Comparison of ENCODE assay signal across 8 cellular contexts in the genomic region with DNA sequence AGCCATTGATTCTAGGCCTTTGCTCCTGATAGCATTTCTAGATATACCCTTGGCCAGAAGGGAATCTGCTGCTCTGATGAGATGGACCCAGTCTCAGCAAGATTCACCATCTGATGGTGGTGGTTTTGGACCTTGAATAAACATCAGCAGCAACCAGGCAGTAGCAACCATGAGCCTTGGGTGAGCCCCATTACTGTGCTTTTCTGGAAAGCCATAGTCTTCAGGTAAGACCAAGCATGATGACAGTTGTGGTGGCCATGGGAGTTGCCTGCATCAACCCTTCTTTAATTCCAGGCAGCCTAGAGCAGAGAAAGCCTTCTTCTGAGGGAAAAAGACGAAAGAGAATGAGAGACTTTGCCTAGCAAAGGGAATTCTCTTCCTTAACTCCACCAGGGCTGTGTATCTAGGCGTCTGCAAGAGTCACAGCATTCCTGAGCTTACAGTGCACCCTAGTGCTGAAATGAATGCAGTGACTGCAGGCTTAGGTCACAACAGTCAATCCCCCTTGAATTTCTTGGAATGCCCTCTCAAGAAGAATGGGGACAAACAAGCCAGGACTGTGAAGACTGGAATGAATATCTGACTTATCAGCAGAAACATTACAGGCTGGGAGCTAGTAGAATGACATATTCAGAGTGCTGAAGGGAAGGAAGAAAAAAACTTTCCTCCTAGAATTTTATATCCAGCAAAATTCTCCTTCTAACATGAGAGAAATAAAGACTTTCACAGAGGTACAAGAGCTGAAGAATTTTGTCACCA.
DNase-seq lines count a peak whose midpoint lies in the region; ATAC-seq, FAIRE-seq and TF ChIP-seq lines count a peak whose summit lies in the region.

No MANE protein-coding gene starts in this region.

- no peak for FAIRE-seq in RCC 7860 (lab: Jason Lieb, UNC)

- no peaks in the 10 kb centered on the region for H3K9me3 Mint-ChIP-seq in glutamatergic neuron (ENCODE audit: unreplicated experiment)

- no peak overlapping the region for H3K27ac Mint-ChIP-seq in glutamatergic neuron (ENCODE audit: unreplicated experiment)

- H3K27ac ChIP-seq in dorsolateral prefrontal cortex = no peak overlapping the region

- no peaks in the 10 kb centered on the region for H3K4me1 Mint-ChIP-seq in glutamatergic neuron (ENCODE audit: low read depth, unreplicated experiment)

- intact Hi-C loops in dorsolateral prefrontal cortex (cut with DNase I) = no loop called here

- peak; percentile 81 for ATAC-seq in HG03342 (IDR thresholded peaks at IDR 0.05; ENCODE audit: unreplicated experiment)
- ATAC-seq in HG02938 (IDR thresholded peaks at IDR 0.05; ENCODE audit: unreplicated experiment) = no peak

- H3K4me3 ChIP-seq in dorsolateral prefrontal cortex = no peak overlapping the region

- no peaks in the 10 kb centered on the region for H3K27me3 Mint-ChIP-seq in glutamatergic neuron (ENCODE audit: unreplicated experiment)

- TF ChIP-seq CTCF in glutamatergic neuron (IDR thresholded peaks at IDR 0.05; ENCODE audit: partially characterized antibody, unreplicated experiment) (peak; percentile 29), dorsolateral prefrontal cortex (IDR thresholded peaks at IDR 0.05 in 54 of 56, conservative IDR thresholded peaks at IDR 0.05 in 2 of 56; ENCODE audit: low read depth in 1 of 56, partially characterized antibody in 56 of 56) (peak in 16 of 56 donors; percentile 6 to 30 (median 20))

- no peaks in the 10 kb centered on the region for H3K36me3 Mint-ChIP-seq in glutamatergic neuron (ENCODE audit: unreplicated experiment)

- H3K4me3 Mint-ChIP-seq in glutamatergic neuron (ENCODE audit: unreplicated experiment) = no peak overlapping the region

- no peaks in the 10 kb centered on the region for H3K27me3 ChIP-seq in dorsolateral prefrontal cortex

- peak; percentile 15 for DNase-seq in DMS153 treated with DMSO at 0.1 percent for 48 hours (lab: John Stamatoyannopoulos, UW; ENCODE audit: unreplicated experiment)
- DNase-seq in DMS153 (lab: John Stamatoyannopoulos, UW) = no peak
- peak; percentile 25 for DNase-seq in RCC 7860 (ENCODE audit: low spot score)
- DNase-seq in glutamatergic neuron = peak; percentile 44
- no peak for DNase-seq in effector CD4-positive, alpha-beta T cell
- no peak for DNase-seq in dorsolateral prefrontal cortex

Comparison
In these comparisons a context has a peak if more than half of its experiments do, and no peak if none do; other contexts are left out.
1. DNase-seq: peak in DMS153 treated with DMSO at 0.1 percent for 48 hours (single experiment), RCC 7860 (single experiment) and glutamatergic neuron (single experiment); none in DMS153 (single experiment), effector CD4-positive, alpha-beta T cell (single experiment) and dorsolateral prefrontal cortex (0 of 10).